ENCODE assay signal across 8 cellular contexts in genomic region chr13:78603240-78603947, GRCh38. TPM values are rescaled to one million over a fixed set of nuclear protein-coding genes. Genes with fewer than 3 reads are reported as not detected.
DNase-seq lines count a peak whose midpoint lies in the region; ATAC-seq, FAIRE-seq and TF ChIP-seq lines count a peak whose summit lies in the region.

TSS of gene POU4F1 (minus strand) at chr13:78603552. CDS start at chr13:78603326, 226 bp downstream.

- H4K5ac ChIP-seq in H1 (ENCODE audit: insufficient read length, low read depth, low read length), result no peak within 1 kb of the TSS

- peak within 1 kb of the TSS; percentile 92; the same call in 1 of the 2 replicates for H2BK15ac ChIP-seq in H1 (ENCODE audit: low read length)

- no peak within 1 kb of the TSS for H2AFZ ChIP-seq in H1 (ENCODE audit: low read length)

- no peak within 1 kb of the TSS for H2BK120ac ChIP-seq in H1 (replicated peaks; ENCODE audit: low read depth, low read length)

- no peak within 1 kb of the TSS; the same call in 1 of the 2 replicates for H4K8ac ChIP-seq in H1 (ENCODE audit: extremely low read depth, insufficient read depth, low read length)

- peak within 1 kb of the TSS; percentile 62 for H3K56ac ChIP-seq in H1 (replicated peaks; ENCODE audit: insufficient read length, low read depth, low read length)

- peak within 1 kb of the TSS; percentile 79 to 89 for H3K4me2 ChIP-seq in H1 (ENCODE audit: insufficient read depth in 1 of 2, low read depth in 2 of 2, low read length in 2 of 2)

- H3K14ac ChIP-seq in H1 (ENCODE audit: insufficient read length), result no peak within 1 kb of the TSS

- H3K27ac ChIP-seq in H1 (ENCODE audit: low read depth, low read length) (no peak within 1 kb of the TSS), transverse colon (no peak within 1 kb of the TSS)

- in situ Hi-C loops in transverse colon (cut with MboI; ENCODE audit: low pct_ligation_motif_present in 1 of 4, low pct_unique_long_range_greater_than_20kb in 1 of 4, low sequenced_read_pairs in 3 of 4), result no loop called here

- H3K4me1 Mint-ChIP-seq in nephron progenitor cell, result peaks cover 22% of the 10 kb centered on the region

- no peak for FAIRE-seq in H1 (lab: Jason Lieb, UNC)

- H2BK5ac ChIP-seq in H1 (ENCODE audit: low read depth, low read length), result no peak within 1 kb of the TSS

- H2BK20ac ChIP-seq in H1 (ENCODE audit: low read length), result no peak within 1 kb of the TSS; the same call in 1 of the 2 replicates

- peaks cover 15 to 30% of the 10 kb centered on the region in 2 experiments for H4K20me1 ChIP-seq in H1 (replicated peaks in 1 of 2; ENCODE audit: control insufficient read depth in 1 of 2, insufficient read depth in 2 of 2, low read length in 2 of 2)

- H3K9me3 Mint-ChIP-seq in nephron progenitor cell, result no peaks in the 10 kb centered on the region

- H3K9ac ChIP-seq in H1 (replicated peaks in 1 of 4; ENCODE audit: extremely low read depth in 1 of 4, low read depth in 3 of 4, low read length in 3 of 4), result no peak within 1 kb of the TSS

- 1% methylated on average over 65 of the region's 80 CpGs; no CpG with 5 or more reads in 1 of the 2 experiments for WGBS in H1 (ENCODE audit: extremely low coverage in 1 of 2, insufficient coverage in 1 of 2, insufficient read length in 1 of 2, insufficient replicate concordance in 2 of 2, low coverage in 1 of 2, low lambda C conversion rate in 2 of 2, missing lambda C conversion rate in 1 of 2), 2 experiments
- WGBS in transverse colon (ENCODE audit: low coverage in 1 of 2), 2 donors, result 1% methylated on average over 59 of the region's 80 CpGs; no CpG with 5 or more reads in 1 of the 2 donors

- DNase-seq in NCI-H2081 (lab: John Stamatoyannopoulos, UW) (peak; percentile 89 to 94), H1 (ENCODE audit: low read depth in 1 of 2, low spot score in 2 of 2) (peak in 1 of 2 experiments; percentile 90), nephron progenitor cell (peak; percentile 83), transverse colon (peak; percentile 69), posterior vena cava (ENCODE audit: low spot score) (no peak)

- H3K27me3 ChIP-seq in H1 (replicated peaks in 1 of 4; ENCODE audit: control insufficient read depth in 3 of 4, extremely low read depth in 1 of 4, insufficient read depth in 3 of 4, low read length in 3 of 4) (peaks cover 90 to 97% (median 97%) of the 10 kb centered on the region in 4 experiments), transverse colon (peaks cover 96% of the 10 kb centered on the region)

- H3K4ac ChIP-seq in H1 (replicated peaks; ENCODE audit: insufficient read length, low read depth, low read length), result no peak within 1 kb of the TSS

- H3K23ac ChIP-seq in H1 (ENCODE audit: insufficient read length), result no peak within 1 kb of the TSS

- peak within 1 kb of the TSS; percentile 29 for H3K4me3 ChIP-seq in WI38 (ENCODE audit: low read depth, low read length)
- H3K4me3 ChIP-seq in H1 (ENCODE audit: extremely low read depth in 1 of 4, insufficient read depth in 2 of 4, low read depth in 3 of 4, low read length in 4 of 4), result peak within 1 kb of the TSS; percentile 28 to 67 (median 41)
- peak within 1 kb of the TSS in 3 of 4 donors; percentile 17 to 44 (median 37) for H3K4me3 ChIP-seq in transverse colon

- ATAC-seq in GM18861 (IDR thresholded peaks at IDR 0.05; ENCODE audit: unreplicated experiment), result peak; percentile 86
- ATAC-seq in HG02970 (IDR thresholded peaks at IDR 0.05; ENCODE audit: low FRiP score, unreplicated experiment), result peak; percentile 82

- H3K4me1 ChIP-seq in H1 (replicated peaks in 1 of 4; ENCODE audit: control insufficient read depth in 3 of 4, insufficient read depth in 4 of 4, low read length in 3 of 4) (peaks cover 6 to 46% (median 18%) of the 10 kb centered on the region in 4 experiments), transverse colon (peaks cover 21 to 38% (median 34%) of the 10 kb centered on the region in 4 donors)

- H3K27ac Mint-ChIP-seq in nephron progenitor cell, result no peak within 1 kb of the TSS

- CTCF ChIA-PET in H1 (lab: Charles Lee; ENCODE audit: partially characterized antibody), result interaction anchor here (1.0 to 2.6 kb wide), 4 partner anchors 9 to 375 kb away, joined by 4 to 8 read pairs (median 6); no protein-coding TSS in a partner anchor

- TF ChIP-seq POLR2A in H1 (IDR thresholded peaks at IDR 0.05; ENCODE audit: control extremely low read depth in 1 of 2, low read depth in 2 of 2, low read length in 2 of 2), result no peak
- TF ChIP-seq POLR2A in transverse colon (IDR thresholded peaks at IDR 0.05), result no peak

- no peak for TF ChIP-seq RAD21 in H1 (IDR thresholded peaks at IDR 0.05 in 1 of 2, conservative IDR thresholded peaks at IDR 0.05 in 1 of 2; ENCODE audit: low read depth in 2 of 2, low read length in 2 of 2)

- H2BK12ac ChIP-seq in H1 (ENCODE audit: low read depth, low read length), result peak within 1 kb of the TSS; percentile 93

- H3K4me3 Mint-ChIP-seq in nephron progenitor cell, result peak within 1 kb of the TSS; percentile 74

- no peaks in the 10 kb centered on the region for H3K36me3 Mint-ChIP-seq in nephron progenitor cell (ENCODE audit: low read depth)

- no peak within 1 kb of the TSS for H4K91ac ChIP-seq in H1 (replicated peaks; ENCODE audit: insufficient read length, low read length)

- H3K9me3 ChIP-seq in H1 (ENCODE audit: insufficient read depth in 2 of 2, low read depth in 1 of 2, low read length in 1 of 2) (no peaks in the 10 kb centered on the region), transverse colon (no peaks in the 10 kb centered on the region)

- H3K79me1 ChIP-seq in H1 (ENCODE audit: low read depth, low read length), result no peaks in the 10 kb centered on the region

- intact Hi-C loops in transverse colon (cut with DNase I; ENCODE audit: low total_unique reads) (no loop called here), posterior vena cava (cut with DNase I) (loop anchor here in 1 of 2 donors (5.0 kb wide), 1 partner anchor 106 kb away; no protein-coding TSS in a partner anchor)

- H3K27me3 Mint-ChIP-seq in nephron progenitor cell (ENCODE audit: low read depth, poor library complexity), result peaks cover 97% of the 10 kb centered on the region

- no peaks in the 10 kb centered on the region for H3K79me2 ChIP-seq in H1 (ENCODE audit: control insufficient read depth in 1 of 2, insufficient read depth in 2 of 2, low read length in 2 of 2)

- no peak for TF ChIP-seq CTCF in WI38 (IDR thresholded peaks at IDR 0.05; ENCODE audit: low read depth, low read length)
- no peak for TF ChIP-seq CTCF in H1 (IDR thresholded peaks at IDR 0.05; ENCODE audit: control extremely low read depth in 1 of 3, insufficient read depth in 1 of 3, low read depth in 1 of 3, low read length in 3 of 3)
- TF ChIP-seq CTCF in nephron progenitor cell (IDR thresholded peaks at IDR 0.05), result no peak
- TF ChIP-seq CTCF in transverse colon (IDR thresholded peaks at IDR 0.05), result no peak

- POLR2A ChIA-PET in H1 (lab: Charles Lee; ENCODE audit: partially characterized antibody), result interaction anchor here (0.6 to 0.8 kb wide), 2 partner anchors 14 to 123 kb away, joined by 3 to 4 read pairs; no protein-coding TSS in a partner anchor

- no peak within 1 kb of the TSS for H2AK5ac ChIP-seq in H1 (ENCODE audit: low read depth, low read length)

- no peak for TF ChIP-seq EP300 in H1 (IDR thresholded peaks at IDR 0.05; ENCODE audit: borderline replicate concordance in 1 of 2, low read depth in 2 of 2, low read length in 2 of 2)
- no peak for TF ChIP-seq EP300 in transverse colon (IDR thresholded peaks at IDR 0.05; ENCODE audit: low read depth)

- no peaks in the 10 kb centered on the region for H3K36me3 ChIP-seq in H1 (ENCODE audit: control insufficient read depth in 2 of 4, insufficient read depth in 4 of 4, low read length in 3 of 4)
- H3K36me3 ChIP-seq in transverse colon, result no peaks in the 10 kb centered on the region

- H3K18ac ChIP-seq in H1 (ENCODE audit: extremely low read depth, low read length), result no peak within 1 kb of the TSS

- peaks cover 26% of the 10 kb centered on the region; the same call in 1 of the 2 replicates for H3K23me2 ChIP-seq in H1 (ENCODE audit: low read depth, low read length)

TF ChIP-seq in H1, 55 proteins besides CTCF, POLR2A, EP300 and RAD21 (continues in another document):
- TF ChIP-seq BACH1 (IDR thresholded peaks at IDR 0.05; ENCODE audit: low read length) (0 out of 2 replicates have a peak, but pooled peaks have one; percentile 13), SIRT6 (IDR thresholded peaks at IDR 0.05; ENCODE audit: low read length) (no peak), TBP (IDR thresholded peaks at IDR 0.05; ENCODE audit: low read depth, low read length) (no peak), SUZ12 (IDR thresholded peaks at IDR 0.05; ENCODE audit: low read length) (peak; percentile 67; the same call in 1 of the 2 replicates), GABPA (IDR thresholded peaks at IDR 0.05; ENCODE audit: borderline replicate concordance, insufficient read depth, low read length) (no peak), HDAC6 (IDR thresholded peaks at IDR 0.05; ENCODE audit: low read depth, low read length) (no peak), CTBP2 (IDR thresholded peaks at IDR 0.05; ENCODE audit: borderline replicate concordance, insufficient read depth, insufficient read length, low read length) (peak; percentile 59), TAF1 (IDR thresholded peaks at IDR 0.05; ENCODE audit: low read depth, low read length) (peak; percentile 65; the same call in 1 of the 2 replicates), SP2 (IDR thresholded peaks at IDR 0.05; ENCODE audit: low read length) (no peak), SIX5 (IDR thresholded peaks at IDR 0.05; ENCODE audit: low read depth, low read length) (no peak), E2F6 (IDR thresholded peaks at IDR 0.05) (peak; percentile 92), TCF12 (IDR thresholded peaks at IDR 0.05; ENCODE audit: low read depth, low read length) (no peak)

RNA-seq across cellular contexts. Expression of gene POU4F1, which starts in this region (rescaled TPM):
- total RNA-seq in H1 (2021; fragmentation: NEBNext Ultra II Directional; extraction: Animal tissue kit (Norgen Biotek cat#: 25700)), result 0.27 and 0.32 TPM in 2 replicates
- polyA plus RNA-seq in H1 (2011; rRNA removed), result 0.08 and 0.09 TPM in 2 replicates
- polyA plus RNA-seq in H1 (2011; cell fraction: cytosol; rRNA removed), result 0.16 TPM
- polyA plus RNA-seq in H1 (2011; cell fraction: nucleus; rRNA removed), result 0.64 TPM
- 0.11 to 0.28 TPM (median 0.18 TPM) in 4 replicates for polyA plus RNA-seq in H1 (2012, experiment 1 of 2)
- 0.05 TPM for polyA plus RNA-seq in H1 (2012, experiment 2 of 2)
- polyA plus RNA-seq in H1 (2013, experiment 1 of 2), result 0.26 TPM
- polyA plus RNA-seq in H1 (2013, experiment 2 of 2), result 0.22 TPM
- 0.02 and 0.06 TPM in 2 replicates for polyA minus RNA-seq in H1 (2011; rRNA and poly(A)+ RNA removed)
- polyA minus RNA-seq in H1 (2011; cell fraction: cytosol; rRNA and poly(A)+ RNA removed), result not detected
- polyA minus RNA-seq in H1 (2011; cell fraction: nucleus; rRNA and poly(A)+ RNA removed), result 0.50 TPM
- not detected for total RNA-seq in transverse colon
- not detected for total RNA-seq in posterior vena cava

Comparison
In these comparisons a context has a peak if more than half of its experiments do, and no peak if none do; other contexts are left out.
1. Peak in DNase-seq and H3K4me3 ChIP-seq in transverse colon; RNA of the gene not detected or under 1 TPM.